17 cellular contexts compared by ENCODE assay signal in the genomic region with DNA sequence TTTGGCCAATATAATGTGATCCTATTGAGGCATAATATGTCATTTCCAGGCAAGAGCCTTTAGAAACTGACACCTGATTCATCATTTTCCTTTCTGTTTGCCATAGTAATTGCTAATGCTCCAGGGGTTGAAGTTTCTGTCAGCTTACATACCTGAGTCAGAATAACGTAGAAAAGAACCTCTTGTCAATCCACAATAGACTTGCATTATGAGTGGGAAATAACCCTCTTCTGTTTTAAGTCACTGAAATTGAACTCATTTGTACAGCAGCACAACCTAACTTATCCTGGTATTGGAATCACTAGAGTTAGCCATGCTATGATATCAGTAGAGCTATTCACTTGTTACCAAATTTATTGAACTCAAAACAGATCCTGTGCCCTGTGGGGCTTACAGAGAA.
DNase-seq lines count a peak whose midpoint lies in the region; ATAC-seq and TF ChIP-seq lines count a peak whose summit lies in the region.
"Had no signal": no experiment of that assay in that cellular context is flagged by ENCODE, and none has a peak within 500 bp of the region (broad histone marks: within the 10 kb centered on the region; RNA-seq: fewer than 3 reads in every experiment).

No MANE protein-coding gene starts in this region.

- CTCF ChIA-PET in activated naive CD4-positive, alpha-beta T cell treated with anti-CD3 and anti-CD28 coated beads for 36 hours (lab: Charles Lee): interaction anchor here (0.7 kb wide), 1 partner anchor 257 kb away, joined by 3 read pairs; no protein-coding TSS in a partner anchor
- CTCF ChIA-PET in CD4-positive, alpha-beta T cell (lab: Charles Lee): no interaction called here

- H3K27ac ChIP-seq in CD4-positive, alpha-beta T cell (ENCODE audit: low read depth, low read length): no peak overlapping the region
- H3K27ac ChIP-seq: body of pancreas, dorsolateral prefrontal cortex, left ventricle myocardium inferior, spleen had no signal

- H3K27me3 Mint-ChIP-seq in activated naive CD4-positive, alpha-beta T cell treated with anti-CD3 and anti-CD28 coated beads for 36 hours (ENCODE audit: low read depth): no peaks in the 10 kb centered on the region
- no peaks in the 10 kb centered on the region for H3K27me3 Mint-ChIP-seq in CD4-positive, alpha-beta T cell

- ATAC-seq in GM21390 (IDR thresholded peaks at IDR 0.05; ENCODE audit: unreplicated experiment) (peak; percentile 58), HG03342 (IDR thresholded peaks at IDR 0.05; ENCODE audit: unreplicated experiment) (peak; percentile 47)
- peak; percentile 89 for ATAC-seq in stimulated activated naive CD8-positive, alpha-beta T cell treated with anti-CD3 and anti-CD28 coated beads, Interleukin-15, Interleukin-2, amounts not matched to agents 100 U/mL and 50 U/mL, for 24 hours
- no peak for ATAC-seq in CD4-positive, alpha-beta T cell (ENCODE audit: poor library complexity)
- ATAC-seq: body of pancreas, HCT116, K562 had no signal

- DNase-seq in activated naive CD4-positive, alpha-beta T cell treated with anti-CD3 and anti-CD28 coated beads for 36 hours: no peak
- DNase-seq in activated naive CD4-positive, alpha-beta T cell treated with Interleukin-2 at 50 U/mL for 16 hours: no peak
- DNase-seq in stimulated activated naive CD8-positive, alpha-beta T cell treated with anti-CD3 and anti-CD28 coated beads, Interleukin-15, Interleukin-2, amounts not matched to agents 100 U/mL and 50 U/mL, for 24 hours: no peak
- no peak for DNase-seq in NCI-H345 treated with DMSO at 0.1 percent for 48 hours (lab: John Stamatoyannopoulos, UW; ENCODE audit: unreplicated experiment)
- DNase-seq in CD4-positive, alpha-beta T cell: no peak
- DNase-seq in stimulated activated CD4-positive, alpha-beta T cell treated with anti-CD3 and anti-CD28 coated beads, Interleukin-4, amount 100 ng/mL, for 4 hours: no peak
- DNase-seq: body of pancreas, dorsolateral prefrontal cortex, left ventricle myocardium inferior, NCI-H345, OCI-M1, posterior cingulate gyrus, spleen had no signal

- no peak overlapping the region for H3K4me3 Mint-ChIP-seq in activated naive CD4-positive, alpha-beta T cell treated with anti-CD3 and anti-CD28 coated beads for 36 hours
- no peak overlapping the region for H3K4me3 Mint-ChIP-seq in CD4-positive, alpha-beta T cell

- intact Hi-C loops in activated naive CD4-positive, alpha-beta T cell treated with anti-CD3 and anti-CD28 coated beads for 36 hours (cut with micrococcal nuclease): loop anchor here (1.0 to 5.0 kb wide), 12 partner anchors 35 to 1089 kb away; no protein-coding TSS in a partner anchor
- intact Hi-C loops in CD4-positive, alpha-beta T cell (cut with DNase I, micrococcal nuclease): no loop called here

- no peaks in the 10 kb centered on the region for H3K36me3 Mint-ChIP-seq in activated naive CD4-positive, alpha-beta T cell treated with anti-CD3 and anti-CD28 coated beads for 36 hours (ENCODE audit: low read depth)
- H3K36me3 Mint-ChIP-seq in CD4-positive, alpha-beta T cell (ENCODE audit: low read depth): no peaks in the 10 kb centered on the region

- peaks cover 46% of the 10 kb centered on the region for H3K4me1 Mint-ChIP-seq in activated naive CD4-positive, alpha-beta T cell treated with anti-CD3 and anti-CD28 coated beads for 36 hours (ENCODE audit: low read depth)
- H3K4me1 Mint-ChIP-seq in CD4-positive, alpha-beta T cell (ENCODE audit: low read depth): peaks cover 6% of the 10 kb centered on the region

- no peak for TF ChIP-seq CTCF in CD4-positive, alpha-beta T cell (IDR thresholded peaks at IDR 0.05)

- peak overlapping the region; percentile 74 for H3K27ac Mint-ChIP-seq in activated naive CD4-positive, alpha-beta T cell treated with anti-CD3 and anti-CD28 coated beads for 36 hours
- H3K27ac Mint-ChIP-seq in CD4-positive, alpha-beta T cell: no peak overlapping the region

- POLR2A ChIA-PET in CD4-positive, alpha-beta T cell (lab: Charles Lee): no interaction called here

- peaks cover 12% of the 10 kb centered on the region for H3K9me3 Mint-ChIP-seq in activated naive CD4-positive, alpha-beta T cell treated with anti-CD3 and anti-CD28 coated beads for 36 hours
- H3K9me3 Mint-ChIP-seq in CD4-positive, alpha-beta T cell: peaks cover 11% of the 10 kb centered on the region

- H3K27me3 ChIP-seq in CD4-positive, alpha-beta T cell (ENCODE audit: control insufficient read depth, insufficient read depth, low read length): no peaks in the 10 kb centered on the region
- H3K27me3 ChIP-seq: body of pancreas, spleen had no signal

- no peaks in the 10 kb centered on the region for H3K9me3 ChIP-seq in CD4-positive, alpha-beta T cell (ENCODE audit: control insufficient read depth, low read length)
- H3K9me3 ChIP-seq: body of pancreas had no signal
